1 cellular context compared by ENCODE assay signal in the genomic region with DNA sequence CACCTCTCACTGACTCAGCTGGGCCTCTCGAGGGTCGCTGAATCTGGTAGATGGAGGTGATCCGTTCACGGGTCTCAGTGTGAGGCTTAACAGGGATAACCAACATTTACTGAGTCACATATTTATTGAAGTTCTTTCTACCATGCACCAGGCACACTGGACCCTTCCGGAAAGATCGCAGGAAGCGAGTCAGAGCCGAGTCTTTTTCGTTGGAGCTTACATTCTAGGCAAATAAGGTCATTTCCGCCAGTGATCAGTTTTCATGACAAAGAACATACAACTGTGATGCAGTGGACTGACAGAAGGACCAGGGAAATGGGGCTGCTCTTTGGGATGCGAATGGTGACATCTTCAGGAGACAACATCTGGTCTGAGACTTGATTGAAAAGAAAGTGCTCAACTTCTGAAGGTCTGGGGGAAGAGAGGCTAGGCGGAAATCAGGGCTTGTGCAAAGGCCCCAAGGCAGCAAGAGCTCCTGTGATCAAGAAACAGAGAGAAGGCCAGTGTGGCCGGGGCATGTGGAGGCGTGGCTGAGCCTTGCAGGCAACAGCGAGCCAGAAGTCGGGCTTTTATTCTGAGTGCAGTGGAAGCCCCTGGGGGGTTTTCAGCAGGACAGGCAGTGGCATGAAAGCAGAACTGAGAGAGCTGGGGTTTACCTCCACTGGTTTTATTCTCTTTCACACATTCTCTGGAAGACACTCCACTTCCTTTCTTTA.
TF ChIP-seq lines count a peak whose summit lies in the region.

No MANE protein-coding gene starts in this region.

TF ChIP-seq in IMR-90, 13 proteins besides CTCF, POLR2A, EP300 and RAD21:
- no peak for TF ChIP-seq FOS (IDR thresholded peaks at IDR 0.05; ENCODE audit: low read depth, low read length)
- no peak for TF ChIP-seq SMC3 (IDR thresholded peaks at IDR 0.05; ENCODE audit: low read depth, low read length)
- TF ChIP-seq CHD1 (IDR thresholded peaks at IDR 0.05; ENCODE audit: low read depth, low read length), result no peak
- no peak for TF ChIP-seq RCOR1 (IDR thresholded peaks at IDR 0.05; ENCODE audit: insufficient replicate concordance, low read length)
- no peak for TF ChIP-seq BHLHE40 (IDR thresholded peaks at IDR 0.05; ENCODE audit: low read depth, low read length)
- TF ChIP-seq MAZ (IDR thresholded peaks at IDR 0.05; ENCODE audit: borderline replicate concordance, low read depth, low read length), result no peak
- no peak for TF ChIP-seq CEBPB (IDR thresholded peaks at IDR 0.05; ENCODE audit: low read depth, low read length)
- TF ChIP-seq, protein P1, sequence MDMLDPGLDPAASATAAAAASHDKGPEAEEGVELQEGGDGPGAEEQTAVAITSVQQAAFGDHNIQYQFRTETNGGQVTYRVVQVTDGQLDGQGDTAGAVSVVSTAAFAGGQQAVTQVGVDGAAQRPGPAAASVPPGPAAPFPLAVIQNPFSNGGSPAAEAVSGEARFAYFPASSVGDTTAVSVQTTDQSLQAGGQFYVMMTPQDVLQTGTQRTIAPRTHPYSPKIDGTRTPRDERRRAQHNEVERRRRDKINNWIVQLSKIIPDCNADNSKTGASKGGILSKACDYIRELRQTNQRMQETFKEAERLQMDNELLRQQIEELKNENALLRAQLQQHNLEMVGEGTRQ (IDR thresholded peaks at IDR 0.05; ENCODE audit: low read depth, low read length), result no peak
- TF ChIP-seq RFX5 (IDR thresholded peaks at IDR 0.05; ENCODE audit: low read depth, low read length), result no peak
- TF ChIP-seq MAFK (IDR thresholded peaks at IDR 0.05; ENCODE audit: low read depth, low read length), result no peak
- TF ChIP-seq, protein P2, sequence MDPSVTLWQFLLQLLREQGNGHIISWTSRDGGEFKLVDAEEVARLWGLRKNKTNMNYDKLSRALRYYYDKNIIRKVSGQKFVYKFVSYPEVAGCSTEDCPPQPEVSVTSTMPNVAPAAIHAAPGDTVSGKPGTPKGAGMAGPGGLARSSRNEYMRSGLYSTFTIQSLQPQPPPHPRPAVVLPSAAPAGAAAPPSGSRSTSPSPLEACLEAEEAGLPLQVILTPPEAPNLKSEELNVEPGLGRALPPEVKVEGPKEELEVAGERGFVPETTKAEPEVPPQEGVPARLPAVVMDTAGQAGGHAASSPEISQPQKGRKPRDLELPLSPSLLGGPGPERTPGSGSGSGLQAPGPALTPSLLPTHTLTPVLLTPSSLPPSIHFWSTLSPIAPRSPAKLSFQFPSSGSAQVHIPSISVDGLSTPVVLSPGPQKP (IDR thresholded peaks at IDR 0.05; ENCODE audit: borderline replicate concordance, low read depth, low read length), result no peak
- TF ChIP-seq MXI1 (IDR thresholded peaks at IDR 0.05; ENCODE audit: borderline replicate concordance, low read depth, low read length), result no peak
- no peak for TF ChIP-seq NFE2L2 (IDR thresholded peaks at IDR 0.05; ENCODE audit: low read depth, low read length)
